Comparison of ENCODE assay signal across 19 cellular contexts in the genomic region with DNA sequence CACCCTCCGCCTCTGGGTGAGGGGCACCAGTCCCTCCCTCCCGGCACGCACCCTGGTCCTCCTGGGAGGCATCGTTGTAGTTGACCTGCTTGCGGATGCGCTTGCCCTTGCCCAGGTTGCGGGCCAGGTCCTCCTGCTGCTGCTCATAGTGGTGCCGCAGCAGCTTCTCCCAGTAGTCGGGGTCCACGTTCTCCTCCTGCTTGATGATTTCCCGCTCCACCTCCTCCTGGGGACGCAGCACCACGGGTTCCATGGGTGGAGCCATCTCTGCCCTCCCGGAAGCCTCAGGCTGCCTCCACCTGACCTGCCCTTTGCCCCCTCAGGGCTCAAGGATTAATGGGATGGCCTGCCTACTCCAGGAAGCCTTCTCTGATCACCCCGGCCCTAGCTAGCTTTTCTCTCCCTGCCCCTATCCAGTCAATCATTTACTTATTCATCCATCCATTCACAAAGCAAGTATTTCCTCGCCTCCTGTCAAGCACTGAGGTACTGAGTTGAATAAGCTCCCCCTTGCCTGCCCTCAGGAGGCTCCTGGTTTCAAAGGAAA. TPM values are rescaled to one million over a fixed set of nuclear protein-coding genes. Genes with fewer than 3 reads are reported as not detected.
"Had no signal": no experiment of that assay in that cellular context is flagged by ENCODE, and none has a peak within 500 bp of the region (broad histone marks: within the 10 kb centered on the region; RNA-seq: fewer than 3 reads in every experiment).

No MANE protein-coding gene starts in this region.

- DNase-seq: activated B cell treated with CpG ODN at 0.5 μM for 24 hours; activated CD4-positive, alpha-beta T cell treated with anti-CD3 and anti-CD28 coated beads, Interleukin-2, amount 10 ng/mL, durations not matched to agents 24 days and 14 days; activated CD8-positive, alpha-beta memory T cell treated with anti-CD3 and anti-CD28 coated beads, Interleukin-2, amount 50 U/mL, for 4 hours; activated CD8-positive, alpha-beta T cell treated with anti-CD3 and anti-CD28 coated beads, Interleukin-2, amount 10 ng/mL, durations not matched to agents 7 days and 5 days; activated gamma-delta T cell treated with Interleukin-2 at 50 U/mL for 16 hours; activated T-cell treated with anti-CD3 and anti-CD28 coated beads, Interleukin-2, amount 50 U/mL, for 48 hours; dermis blood vessel endothelial cell; effector memory CD8-positive, alpha-beta T cell; foreskin keratinocyte; immature natural killer cell; occipital lobe; stimulated activated CD4-positive, alpha-beta T cell treated with anti-CD3 and anti-CD28 coated beads, Interleukin-12 subunit alpha, Interleukin-12 subunit beta, amount 100 ng/mL, for 4 hours; stimulated activated CD4-positive, alpha-beta T cell treated with anti-CD3 and anti-CD28 coated beads, Interleukin-2, amount 100 ng/mL, for 24 hours; stomach; T-helper 17 cell; testis had no signal

- H3K36me3 ChIP-seq: right lobe of liver, stomach had no signal

- H3K36me3 Mint-ChIP-seq: immature natural killer cell; natural killer cell treated with Interleukin-12 subunit alpha and Interleukin-12 subunit beta and Interleukin-15 and Interleukin-18, amount 100 ng/mL, for 72 hours had no signal

- H3K4me1 ChIP-seq: foreskin keratinocyte, right lobe of liver had no signal

- H3K27me3 Mint-ChIP-seq: activated CD4-positive, alpha-beta T cell treated with anti-CD3 and anti-CD28 coated beads, Interleukin-2, amount 10 ng/mL, durations not matched to agents 24 days and 14 days had no signal

- H3K9me3 Mint-ChIP-seq: activated B cell treated with CpG ODN at 0.5 μM for 24 hours; activated CD4-positive, alpha-beta T cell treated with anti-CD3 and anti-CD28 coated beads, Interleukin-2, amount 10 ng/mL, durations not matched to agents 24 days and 14 days; effector memory CD8-positive, alpha-beta T cell; immature natural killer cell; natural killer cell treated with Interleukin-12 subunit alpha and Interleukin-12 subunit beta and Interleukin-15 and Interleukin-18, amount 100 ng/mL, for 72 hours had no signal

- H3K27ac ChIP-seq: foreskin keratinocyte, right lobe of liver, stomach, testis had no signal

- H3K27me3 ChIP-seq: right lobe of liver, testis had no signal

- H3K4me3 ChIP-seq: right lobe of liver, stomach had no signal

- H3K9me3 ChIP-seq: right lobe of liver, testis had no signal

- H3K27ac Mint-ChIP-seq: activated B cell treated with CpG ODN at 0.5 μM for 24 hours; activated CD4-positive, alpha-beta T cell treated with anti-CD3 and anti-CD28 coated beads, Interleukin-2, amount 10 ng/mL, durations not matched to agents 24 days and 14 days; activated CD8-positive, alpha-beta T cell treated with anti-CD3 and anti-CD28 coated beads, Interleukin-2, amount 10 ng/mL, durations not matched to agents 7 days and 5 days; effector memory CD8-positive, alpha-beta T cell; immature natural killer cell; natural killer cell treated with Interleukin-12 subunit alpha and Interleukin-12 subunit beta and Interleukin-15 and Interleukin-18, amount 100 ng/mL, for 72 hours; progenitor cell of endocrine pancreas; T-helper 17 cell had no signal

- ATAC-seq: natural killer cell treated with Interleukin-12 subunit alpha and Interleukin-12 subunit beta and Interleukin-15 and Interleukin-18, amount 100 ng/mL, for 72 hours; T-helper 17 cell had no signal

- H3K4me1 Mint-ChIP-seq: activated CD4-positive, alpha-beta T cell treated with anti-CD3 and anti-CD28 coated beads, Interleukin-2, amount 10 ng/mL, durations not matched to agents 24 days and 14 days had no signal

- H3K4me3 Mint-ChIP-seq: activated B cell treated with CpG ODN at 0.5 μM for 24 hours; activated CD4-positive, alpha-beta T cell treated with anti-CD3 and anti-CD28 coated beads, Interleukin-2, amount 10 ng/mL, durations not matched to agents 24 days and 14 days; activated CD8-positive, alpha-beta T cell treated with anti-CD3 and anti-CD28 coated beads, Interleukin-2, amount 10 ng/mL, durations not matched to agents 7 days and 5 days; natural killer cell treated with Interleukin-12 subunit alpha and Interleukin-12 subunit beta and Interleukin-15 and Interleukin-18, amount 100 ng/mL, for 72 hours; T-helper 17 cell had no signal

RNA-seq across cellular contexts. Expression of gene CHD5, which starts 53.5 kb away (rescaled TPM):
- total RNA-seq: right lobe of liver had no signal
